In genomic region chr16:31265329-31266245, GRCh38 we compare ENCODE assay signal across 9 cellular contexts. TPM values are rescaled to one million over a fixed set of nuclear protein-coding genes. Genes with fewer than 3 reads are reported as not detected.
DNase-seq lines count a peak whose midpoint lies in the region; ATAC-seq, FAIRE-seq and TF ChIP-seq lines count a peak whose summit lies in the region.
"Had no signal": no experiment of that assay in that cellular context is flagged by ENCODE, and none has a peak within 500 bp of the region (broad histone marks: within the 10 kb centered on the region; RNA-seq: fewer than 3 reads in every experiment).

No MANE protein-coding gene starts in this region.

- peak overlapping the region in 2 of 10 donors; percentile 66 to 68 for H3K4me3 Mint-ChIP-seq in naive thymus-derived CD8-positive, alpha-beta T cell

- H3K9me3 Mint-ChIP-seq in naive thymus-derived CD8-positive, alpha-beta T cell = no peaks in the 10 kb centered on the region

- no peaks in the 10 kb centered on the region for H3K36me3 Mint-ChIP-seq in naive thymus-derived CD8-positive, alpha-beta T cell

- H3K4me3 ChIP-seq in tibial nerve = no peak overlapping the region

- no peaks in the 10 kb centered on the region for H3K27me3 ChIP-seq in tibial nerve

- POLR2A ChIA-PET in naive thymus-derived CD8-positive, alpha-beta T cell (lab: Charles Lee) = no interaction called here

- 58 to 63% methylated on average over 17 to 20 of the region's 20 CpGs for WGBS in tibial nerve, 2 donors

- no peak for TF ChIP-seq POLR2A in tibial nerve (IDR thresholded peaks at IDR 0.05)

- H3K4me1 ChIP-seq in tibial nerve = no peaks in the 10 kb centered on the region

- peak; percentile 86 for FAIRE-seq in GM18507 (lab: Jason Lieb, UNC)

- H3K9me3 ChIP-seq in tibial nerve = no peaks in the 10 kb centered on the region

- TF ChIP-seq CTCF in tibial nerve (IDR thresholded peaks at IDR 0.05) = no peak

- in situ Hi-C loops in G401 (cut with HindIII; ENCODE audit: low sequenced_read_pairs) = no loop called here

- ATAC-seq in HG02798 (IDR thresholded peaks at IDR 0.05; ENCODE audit: poor library complexity, unreplicated experiment) = peak; percentile 94
- peak; percentile 59 to 67 for ATAC-seq in naive thymus-derived CD8-positive, alpha-beta T cell

- TF ChIP-seq EP300 in tibial nerve (IDR thresholded peaks at IDR 0.05) = no peak

- H3K27ac Mint-ChIP-seq in naive thymus-derived CD8-positive, alpha-beta T cell = peak overlapping the region in 5 of 10 donors; percentile 41 to 79 (median 73)

- H3K36me3 ChIP-seq in tibial nerve = no peaks in the 10 kb centered on the region

- no peak overlapping the region for H3K27ac ChIP-seq in tibial nerve

- peaks cover 5 to 49% (median 13%) of the 10 kb centered on the region in 4 donors for H3K4me1 Mint-ChIP-seq in naive thymus-derived CD8-positive, alpha-beta T cell

- H3K27me3 Mint-ChIP-seq in naive thymus-derived CD8-positive, alpha-beta T cell = peaks cover 0 to 9% (median 4%) of the 10 kb centered on the region in 5 donors

- DNase-seq in GM18507 (ENCODE audit: extremely low spot score, insufficient read length, low read depth) = peak; percentile 56
- DNase-seq in RPMI7951 (ENCODE audit: low read depth) = peak; percentile 81
- DNase-seq in activated naive CD4-positive, alpha-beta T cell treated with anti-CD3 and anti-CD28 coated beads, Interleukin-2, amount 50 U/mL, for 16 hours = peak; percentile 68
- DNase-seq in naive thymus-derived CD8-positive, alpha-beta T cell = peak in 3 of 10 donors; percentile 7 to 49 (median 18)
- no peak for DNase-seq in G401 (ENCODE audit: low spot score)
- DNase-seq in tibial nerve (ENCODE audit: low spot score in 2 of 2) = no peak
- DNase-seq in AML-193 (lab: John Stamatoyannopoulos, UW) = no peak

RNA-seq across cellular contexts. Expression of gene ITGAM, which starts 5.8 kb away (rescaled TPM):
- not detected in 2 replicates for total RNA-seq in RPMI7951 (2014; rRNA removed; shearing (Covaris generic))
- 1 to 10 TPM; 1.5 to 1.8 TPM for total RNA-seq in naive thymus-derived CD8-positive, alpha-beta T cell
- polyA plus RNA-seq in naive thymus-derived CD8-positive, alpha-beta T cell = 1 to 10 TPM in 1 of 3 donors, under 1 TPM in 2; 0.21 to 6.5 (median 0.77) TPM
- 0.27 and 3.1 TPM in 2 replicates for total RNA-seq in G401 (2014; rRNA removed; shearing (Covaris generic))
- total RNA-seq in tibial nerve = 10 to 100 TPM; 10.9 to 31.0 (median 27.1) TPM
- total RNA-seq: pulmonary artery endothelial cell had no signal

RNA-seq across cellular contexts. Expression of gene PYDC1, which starts 48.7 kb away (rescaled TPM):
- total RNA-seq in RPMI7951 (2014; rRNA removed; shearing (Covaris generic)) = not detected in 2 replicates
- total RNA-seq in naive thymus-derived CD8-positive, alpha-beta T cell = not detected
- polyA plus RNA-seq in naive thymus-derived CD8-positive, alpha-beta T cell = not detected
- total RNA-seq in G401 (2014; rRNA removed; shearing (Covaris generic)) = not detected in 2 replicates
- total RNA-seq in tibial nerve = 1 to 10 TPM in 1 of 4 donors, not detected in 3; 5.5 TPM
- total RNA-seq: pulmonary artery endothelial cell had no signal

RNA-seq across cellular contexts. Expression of gene TRIM72, which starts 51.7 kb away (rescaled TPM):
- not detected in 2 replicates for total RNA-seq in RPMI7951 (2014; rRNA removed; shearing (Covaris generic))
- total RNA-seq in naive thymus-derived CD8-positive, alpha-beta T cell = not detected
- not detected for polyA plus RNA-seq in naive thymus-derived CD8-positive, alpha-beta T cell
- not detected in 2 replicates for total RNA-seq in G401 (2014; rRNA removed; shearing (Covaris generic))
- total RNA-seq in tibial nerve = under 1 TPM in 3 of 4 donors, not detected in 1; under 0.01 to 0.60 (median 0.21) TPM
- total RNA-seq: pulmonary artery endothelial cell had no signal

Comparison
In these comparisons a context has a peak if more than half of its experiments do, and no peak if none do; other contexts are left out.
1. DNase-seq: peak in GM18507 (single experiment), RPMI7951 (single experiment) and activated naive CD4-positive, alpha-beta T cell treated with anti-CD3 and anti-CD28 coated beads, Interleukin-2, amount 50 U/mL, for 16 hours (single experiment); none in G401 (single experiment), tibial nerve (0 of 2) and AML-193 (0 of 2).